Comparison of ENCODE assay signal across 1 cellular context in genomic region chr6:108453601-108454157, GRCh38.
TF ChIP-seq lines count a peak whose summit lies in the region.

No MANE protein-coding gene starts in this region.

TF ChIP-seq in WTC11, 78 proteins besides CTCF, POLR2A, EP300 and RAD21 (continued from another document):
- TF ChIP-seq PRDM15 (CRISPR knock-in tag; IDR thresholded peaks at IDR 0.05) = no peak
- TF ChIP-seq CDX4 (CRISPR knock-in tag; IDR thresholded peaks at IDR 0.05; ENCODE audit: borderline replicate concordance) = no peak
- no peak for TF ChIP-seq IRF2 (CRISPR knock-in tag; IDR thresholded peaks at IDR 0.05; ENCODE audit: borderline replicate concordance, low read depth)
- TF ChIP-seq CREB1 (CRISPR knock-in tag; IDR thresholded peaks at IDR 0.05) = no peak
- no peak for TF ChIP-seq MXD4 (CRISPR knock-in tag; IDR thresholded peaks at IDR 0.05; ENCODE audit: borderline replicate concordance)
- TF ChIP-seq ARID4B (CRISPR knock-in tag; IDR thresholded peaks at IDR 0.05; ENCODE audit: borderline replicate concordance) = no peak
- TF ChIP-seq ETV6 (CRISPR knock-in tag; IDR thresholded peaks at IDR 0.05) = no peak
- no peak for TF ChIP-seq IRF1 (CRISPR knock-in tag; IDR thresholded peaks at IDR 0.05)
